In the genomic region with DNA sequence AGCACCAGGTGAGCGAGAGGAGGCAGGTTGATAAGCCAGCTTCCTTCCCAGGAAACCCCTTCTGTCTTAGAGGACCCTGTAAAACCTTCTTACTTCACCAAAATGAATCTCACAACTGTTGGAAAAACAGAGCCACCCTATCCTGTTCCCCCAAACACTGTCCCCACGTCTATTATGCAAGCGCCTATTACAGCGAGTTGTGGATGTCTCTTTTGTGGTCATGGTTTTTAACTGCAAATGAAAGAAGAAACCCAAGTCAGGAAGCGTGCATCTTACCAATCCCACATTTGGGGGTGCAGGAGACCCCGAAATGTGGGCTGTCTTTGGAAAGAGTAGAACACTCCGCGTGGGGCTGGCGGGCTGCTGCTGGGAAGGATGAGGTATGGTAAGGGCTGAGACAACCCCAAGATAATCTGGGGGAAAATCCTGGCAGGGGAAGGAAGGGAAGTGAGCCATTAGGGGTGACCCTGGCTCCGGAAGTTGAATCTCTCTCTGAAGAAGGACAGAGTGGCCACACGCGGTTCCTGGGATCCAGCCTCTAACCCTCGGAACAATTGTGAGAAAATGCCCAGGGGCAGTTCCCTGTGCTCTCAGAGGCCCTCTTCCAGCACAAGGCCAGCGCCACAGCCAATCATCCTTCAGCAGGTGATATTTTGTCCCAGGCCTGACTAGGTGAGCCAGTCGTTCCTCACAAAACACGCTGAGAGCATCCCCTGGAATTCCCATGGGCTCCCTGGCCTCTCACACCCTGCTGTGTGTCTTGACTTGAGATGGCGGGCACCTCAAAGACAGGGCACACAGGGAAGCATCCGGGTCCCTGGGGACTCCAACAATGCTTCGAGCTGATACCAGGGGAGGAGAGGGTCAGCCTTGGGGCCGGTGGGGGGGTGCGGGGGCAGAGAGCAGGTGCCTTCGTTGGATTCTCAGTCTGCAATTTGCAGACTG, we compare ENCODE assay signal across 11 cellular contexts.
DNase-seq lines count a peak whose midpoint lies in the region; ATAC-seq and TF ChIP-seq lines count a peak whose summit lies in the region.
"Had no signal": no experiment of that assay in that cellular context is flagged by ENCODE, and none has a peak within 500 bp of the region (broad histone marks: within the 10 kb centered on the region; RNA-seq: fewer than 3 reads in every experiment).

No MANE protein-coding gene starts in this region.

- no peak overlapping the region for H3K27ac Mint-ChIP-seq in CD4-positive, alpha-beta T cell
- H3K27ac Mint-ChIP-seq in chondrocyte (ENCODE audit: unreplicated experiment) = no peak overlapping the region

- peaks cover 13% of the 10 kb centered on the region for H3K27me3 ChIP-seq in CD4-positive, alpha-beta T cell (ENCODE audit: control insufficient read depth, insufficient read depth, low read length)
- H3K27me3 ChIP-seq: ovary had no signal

- no peaks in the 10 kb centered on the region for H3K9me3 Mint-ChIP-seq in CD4-positive, alpha-beta T cell
- H3K9me3 Mint-ChIP-seq in chondrocyte (ENCODE audit: low read depth) = no peaks in the 10 kb centered on the region

- DNase-seq in CD4-positive, alpha-beta T cell = no peak
- DNase-seq in KG1 (lab: John Stamatoyannopoulos, UW) (peak; percentile 47), chondrocyte (ENCODE audit: low spot score) (peak; percentile 97), mesenteric fat pad (ENCODE audit: low spot score) (peak; percentile 92), DMS53 (lab: John Stamatoyannopoulos, UW) (no peak), DMS 273 (lab: John Stamatoyannopoulos, UW; ENCODE audit: unreplicated experiment) (no peak)
- DNase-seq in stimulated activated CD4-positive, alpha-beta T cell treated with anti-CD3 and anti-CD28 coated beads, Interleukin-2, amount 100 ng/mL, for 48 hours = no peak
- DNase-seq: DMS 273 treated with DMSO at 0.1 percent for 48 hours, NCI-H1092 treated with DMSO at 0.1 percent for 48 hours had no signal

- intact Hi-C loops in CD4-positive, alpha-beta T cell (cut with DNase I, micrococcal nuclease) = no loop called here

- no peaks in the 10 kb centered on the region for H3K36me3 Mint-ChIP-seq in CD4-positive, alpha-beta T cell (ENCODE audit: low read depth)
- H3K36me3 Mint-ChIP-seq in chondrocyte (ENCODE audit: low read depth) = no peaks in the 10 kb centered on the region

- H3K27ac ChIP-seq in CD4-positive, alpha-beta T cell (ENCODE audit: low read depth, low read length) = no peak overlapping the region
- H3K27ac ChIP-seq: ovary had no signal

- TF ChIP-seq CTCF in CD4-positive, alpha-beta T cell (IDR thresholded peaks at IDR 0.05) = no peak
- TF ChIP-seq CTCF in chondrocyte (IDR thresholded peaks at IDR 0.05) = no peak

- CTCF ChIA-PET in CD4-positive, alpha-beta T cell (lab: Charles Lee) = no interaction called here

- POLR2A ChIA-PET in CD4-positive, alpha-beta T cell (lab: Charles Lee) = interaction anchor here (0.8 kb wide), 1 partner anchor 167 kb away, joined by 3 read pairs; no protein-coding TSS in a partner anchor

- H3K9me3 ChIP-seq in CD4-positive, alpha-beta T cell (ENCODE audit: control insufficient read depth, low read length) = no peaks in the 10 kb centered on the region
- H3K9me3 ChIP-seq: ovary had no signal

- H3K27me3 Mint-ChIP-seq in CD4-positive, alpha-beta T cell = no peaks in the 10 kb centered on the region
- H3K27me3 Mint-ChIP-seq in chondrocyte (ENCODE audit: low read depth) = no peaks in the 10 kb centered on the region

- peak; percentile 66 for ATAC-seq in CD4-positive, alpha-beta T cell (ENCODE audit: poor library complexity)
- ATAC-seq in HG02623 (IDR thresholded peaks at IDR 0.05; ENCODE audit: unreplicated experiment) = no peak

- H3K4me3 Mint-ChIP-seq in CD4-positive, alpha-beta T cell = no peak overlapping the region
- no peak overlapping the region for H3K4me3 Mint-ChIP-seq in chondrocyte (ENCODE audit: unreplicated experiment)

- H3K4me1 Mint-ChIP-seq in CD4-positive, alpha-beta T cell (ENCODE audit: low read depth) = no peaks in the 10 kb centered on the region
- H3K4me1 Mint-ChIP-seq in chondrocyte (ENCODE audit: low read depth) = no peaks in the 10 kb centered on the region

Comparison
In these comparisons a context has a peak if more than half of its experiments do, and no peak if none do; other contexts are left out.
1. DNase-seq: peak in KG1 (single experiment), chondrocyte (single experiment) and mesenteric fat pad (single experiment); none in CD4-positive, alpha-beta T cell (0 of 10), DMS53 (single experiment), stimulated activated CD4-positive, alpha-beta T cell treated with anti-CD3 and anti-CD28 coated beads, Interleukin-2, amount 100 ng/mL, for 48 hours (0 of 2) and DMS 273 (single experiment).